19 cellular contexts compared by ENCODE assay signal in the genomic region with DNA sequence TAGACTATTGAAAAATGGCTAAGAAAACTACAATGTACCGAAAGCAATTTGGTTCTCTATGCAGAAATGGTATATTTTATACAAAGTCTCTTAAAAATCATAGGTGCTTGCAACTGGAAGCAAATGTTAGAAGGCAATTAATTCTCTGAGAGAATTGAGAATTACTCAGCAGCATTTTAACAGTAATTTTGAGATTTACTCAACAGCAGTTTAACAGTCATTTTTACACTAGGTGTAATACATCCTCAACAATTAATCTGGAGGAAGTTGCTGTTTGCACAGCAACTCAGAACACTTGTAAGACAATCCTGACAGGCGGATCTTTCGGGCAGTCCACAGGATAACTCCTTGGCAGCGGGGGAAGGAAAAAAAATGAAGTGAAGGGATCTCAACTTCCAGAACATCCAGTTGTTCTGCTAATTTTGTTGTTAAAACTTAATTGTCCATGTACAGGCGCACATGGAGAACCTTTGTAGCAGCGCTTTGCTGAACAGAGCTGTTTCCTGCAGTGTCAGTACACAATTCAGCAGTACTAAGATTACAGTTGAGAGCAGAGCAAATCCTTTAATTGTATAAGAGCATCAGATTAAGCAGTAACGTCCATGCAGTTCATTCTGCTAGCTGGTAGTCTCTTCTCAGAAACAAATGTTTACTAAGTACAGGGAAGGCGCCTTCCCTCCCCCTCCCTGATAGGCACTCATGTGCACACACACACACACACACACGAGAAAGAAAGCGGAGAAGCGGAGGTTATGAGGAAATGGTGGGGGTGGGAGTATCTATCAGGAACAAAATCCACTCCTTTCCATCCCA. TPM values are rescaled to one million over a fixed set of nuclear protein-coding genes. Genes with fewer than 3 reads are reported as not detected.
DNase-seq lines count a peak whose midpoint lies in the region; TF ChIP-seq lines count a peak whose summit lies in the region.
"Had no signal": no experiment of that assay in that cellular context is flagged by ENCODE, and none has a peak within 500 bp of the region (broad histone marks: within the 10 kb centered on the region; RNA-seq: fewer than 3 reads in every experiment).

No MANE protein-coding gene starts in this region.

- TF ChIP-seq POLR2A in prostate gland (IDR thresholded peaks at IDR 0.05): no peak

- intact Hi-C loops in prostate gland (cut with DNase I): no loop called here

- DNase-seq in DMS153 (lab: John Stamatoyannopoulos, UW): peak; percentile 9
- no peak for DNase-seq in DMS153 treated with DMSO at 0.1 percent for 48 hours (lab: John Stamatoyannopoulos, UW; ENCODE audit: unreplicated experiment)
- peak; percentile 74 for DNase-seq in NCI-H748 (lab: John Stamatoyannopoulos, UW; ENCODE audit: unreplicated experiment)
- DNase-seq in endodermal cell: no peak
- DNase-seq in prostate gland (ENCODE audit: low spot score): peak; percentile 8
- no peak for DNase-seq in GM03348 (ENCODE audit: low spot score)
- no peak for DNase-seq in KG1 (lab: John Stamatoyannopoulos, UW)
- no peak for DNase-seq in nucleus accumbens (lab: John Stamatoyannopoulos, UW)
- DNase-seq: activated CD4-positive, alpha-beta T cell treated with anti-CD3 and anti-CD28 coated beads, Interleukin-2, amount 50 U/mL, for 48 hours; CD8-positive, alpha-beta T cell; HFFc6; mammary epithelial cell; NCI-H1930; posterior cingulate gyrus; thyroid gland had no signal

- H3K4me3 ChIP-seq in endodermal cell (ENCODE audit: low read length) (no peak overlapping the region), prostate gland (no peak overlapping the region)
- H3K4me3 ChIP-seq: cardiac muscle cell, thyroid gland had no signal

- H3K4me1 Mint-ChIP-seq in endodermal cell: peaks cover 28% of the 10 kb centered on the region

- H3K27ac Mint-ChIP-seq in endodermal cell: peak overlapping the region; percentile 48
- H3K27ac Mint-ChIP-seq: CD8-positive, alpha-beta T cell; HFFc6 had no signal

- H3K27me3 ChIP-seq in endodermal cell (ENCODE audit: control insufficient read depth, insufficient read depth, low read length, poor library complexity, severe bottlenecking): no peaks in the 10 kb centered on the region
- no peaks in the 10 kb centered on the region for H3K27me3 ChIP-seq in prostate gland (replicated peaks; ENCODE audit: insufficient read depth)
- H3K27me3 ChIP-seq: cardiac muscle cell, thyroid gland had no signal

- H3K36me3 Mint-ChIP-seq in endodermal cell (ENCODE audit: low read depth): peaks cover 3% of the 10 kb centered on the region
- H3K36me3 Mint-ChIP-seq: CD8-positive, alpha-beta T cell had no signal

- no peak for TF ChIP-seq CTCF in endodermal cell (conservative IDR thresholded peaks at IDR 0.05)
- TF ChIP-seq CTCF in prostate gland (IDR thresholded peaks at IDR 0.05): no peak

- H3K27me3 Mint-ChIP-seq in endodermal cell (ENCODE audit: insufficient read depth): peaks cover 3% of the 10 kb centered on the region

- H3K27ac ChIP-seq in endodermal cell (ENCODE audit: low read depth, low read length) (no peak overlapping the region), prostate gland (no peak overlapping the region)
- H3K27ac ChIP-seq: 22Rv1, cardiac muscle cell, RWPE1, thyroid gland had no signal

- peaks cover 8% of the 10 kb centered on the region for H3K4me1 ChIP-seq in endodermal cell (ENCODE audit: control insufficient read depth, insufficient read depth, low read length)
- no peaks in the 10 kb centered on the region for H3K4me1 ChIP-seq in prostate gland (replicated peaks)
- H3K4me1 ChIP-seq: thyroid gland had no signal

- WGBS in endodermal cell (ENCODE audit: insufficient coverage in 1 of 2, insufficient read length in 1 of 2), 2 experiments: 87 to 88% methylated on average over 5 to 7 of the region's 11 CpGs
- WGBS in prostate gland: 21% methylated on average over 11 of the region's 11 CpGs

- H3K9me3 ChIP-seq in endodermal cell (ENCODE audit: control insufficient read depth, low read length) (no peaks in the 10 kb centered on the region), prostate gland (no peaks in the 10 kb centered on the region)
- H3K9me3 ChIP-seq: thyroid gland had no signal

- H3K9ac ChIP-seq in endodermal cell (ENCODE audit: extremely low read depth, low read length, poor library complexity, severe bottlenecking): no peak overlapping the region

- peaks cover 12% of the 10 kb centered on the region for H3K36me3 ChIP-seq in endodermal cell (ENCODE audit: control insufficient read depth, insufficient read depth, low read length)
- H3K36me3 ChIP-seq in prostate gland: no peaks in the 10 kb centered on the region
- H3K36me3 ChIP-seq: cardiac muscle cell, thyroid gland had no signal

- H3K4me3 Mint-ChIP-seq in endodermal cell: no peak overlapping the region
- H3K4me3 Mint-ChIP-seq: CD8-positive, alpha-beta T cell; HFFc6 had no signal

- no peaks in the 10 kb centered on the region for H3K9me3 Mint-ChIP-seq in endodermal cell
- H3K9me3 Mint-ChIP-seq: CD8-positive, alpha-beta T cell; HFFc6 had no signal

RNA-seq across cellular contexts. Expression of gene ENO4, which starts 43.8 kb away (rescaled TPM):
- total RNA-seq in endodermal cell (1 to 10 TPM; 1.1 to 2.2 TPM), prostate gland (under 1 TPM; 0.27 to 0.91 TPM)
- polyA plus RNA-seq in endodermal cell (2013, experiment 1 of 2): 0.53 TPM
- polyA plus RNA-seq in endodermal cell (2013, experiment 2 of 2): 1.7 TPM
- total RNA-seq: CD8-positive, alpha-beta T cell; esophagus mucosa; HFFc6; mammary epithelial cell had no signal

Comparison
In these comparisons a context has a peak if more than half of its experiments do, and no peak if none do; other contexts are left out.
1. DNase-seq: peak in DMS153 (single experiment), NCI-H748 (single experiment) and prostate gland (single experiment); none in DMS153 treated with DMSO at 0.1 percent for 48 hours (single experiment), endodermal cell (single experiment), GM03348 (single experiment), KG1 (single experiment) and nucleus accumbens (0 of 56).